17 cellular contexts compared by ENCODE assay signal in genomic region chr3:130906374-130906995, GRCh38. TPM values are rescaled to one million over a fixed set of nuclear protein-coding genes. Genes with fewer than 3 reads are reported as not detected.
DNase-seq lines count a peak whose midpoint lies in the region; ATAC-seq and TF ChIP-seq lines count a peak whose summit lies in the region.
"Had no signal": no experiment of that assay in that cellular context is flagged by ENCODE, and none has a peak within 500 bp of the region (broad histone marks: within the 10 kb centered on the region; RNA-seq: fewer than 3 reads in every experiment).

No MANE protein-coding gene starts in this region.

- no TSS peak for BruUV-seq in IMR-90 (replicated peaks; lab: Mats Ljungman, UMichigan)

- peaks cover 12% of the 10 kb centered on the region for H3K36me3 Mint-ChIP-seq in activated naive CD8-positive, alpha-beta T cell
- H3K36me3 Mint-ChIP-seq: naive B cell had no signal

- H3K79me1 ChIP-seq in IMR-90 (ENCODE audit: low read depth in 1 of 2, low read length in 2 of 2): peaks cover 1 to 46% of the 10 kb centered on the region in 2 experiments; a peak in 3 of 4 replicates

- no peak for TF ChIP-seq CTCF in IMR-90 (conservative IDR thresholded peaks at IDR 0.05; ENCODE audit: low read depth, low read length)
- no peak for TF ChIP-seq CTCF in esophagus muscularis mucosa (IDR thresholded peaks at IDR 0.05)
- no peak for TF ChIP-seq CTCF in GM10266 (IDR thresholded peaks at IDR 0.05; ENCODE audit: control insufficient read depth, insufficient read depth, low read depth, missing control alignments)
- no peak for TF ChIP-seq CTCF in esophagus squamous epithelium (IDR thresholded peaks at IDR 0.05)

- no peak overlapping the region for H3K23ac ChIP-seq in IMR-90 (ENCODE audit: low read depth, low read length)

- H2BK20ac ChIP-seq in IMR-90 (ENCODE audit: low read depth, low read length): no peak overlapping the region

- ATAC-seq in IMR-90 (ENCODE audit: low read depth): no peak

- CTCF ChIA-PET in IMR-90 (lab: Yijun Ruan, JAX): no interaction called here

- peak overlapping the region; percentile 30 for H3K4me3 Mint-ChIP-seq in activated naive CD8-positive, alpha-beta T cell
- H3K4me3 Mint-ChIP-seq: activated naive CD4-positive, alpha-beta T cell treated with anti-CD3 and anti-CD28 coated beads for 36 hours; CD4-positive, alpha-beta T cell had no signal

- no peak overlapping the region for H3K4me2 ChIP-seq in IMR-90 (ENCODE audit: low read depth, low read length)

- TF ChIP-seq POLR2A in IMR-90 (IDR thresholded peaks at IDR 0.05; ENCODE audit: low read depth, low read length) (no peak), esophagus muscularis mucosa (IDR thresholded peaks at IDR 0.05; ENCODE audit: low read depth) (no peak), esophagus squamous epithelium (IDR thresholded peaks at IDR 0.05) (no peak)

- H2BK5ac ChIP-seq in IMR-90 (ENCODE audit: low read depth, low read length, poor library complexity, severe bottlenecking): no peak overlapping the region

- H2AK5ac ChIP-seq in IMR-90 (ENCODE audit: low read depth, low read length): no peak overlapping the region

- peak; percentile 71 for DNase-seq in EH (ENCODE audit: low read depth)
- DNase-seq in IMR-90: peak; percentile 48
- DNase-seq in glomerular visceral epithelial cell (ENCODE audit: extremely low spot score): peak; percentile 25
- no peak for DNase-seq in esophagus muscularis mucosa (ENCODE audit: extremely low spot score)
- DNase-seq in GM10266 (ENCODE audit: extremely low spot score): no peak
- DNase-seq in NCI-H524 (lab: John Stamatoyannopoulos, UW): no peak
- DNase-seq in esophagus squamous epithelium (lab: John Stamatoyannopoulos, UW): no peak
- DNase-seq: activated CD4-positive, alpha-beta T cell treated with anti-CD3 and anti-CD28 coated beads for 48 hours; activated naive CD4-positive, alpha-beta T cell treated with anti-CD3 and anti-CD28 coated beads for 36 hours; CD4-positive, alpha-beta T cell; cortex of kidney; foreskin melanocyte; GDM1; kidney; naive B cell; NCI-H1930 had no signal

- H3K9me3 Mint-ChIP-seq in activated naive CD8-positive, alpha-beta T cell (ENCODE audit: low read depth): no peaks in the 10 kb centered on the region
- H3K9me3 Mint-ChIP-seq: CD4-positive, alpha-beta T cell had no signal

- no CpG with 5 or more reads among the region's 3 CpGs for WGBS in IMR-90 (ENCODE audit: extremely low coverage in 2 of 2, insufficient read length in 1 of 2), 2 experiments
- 95% methylated on average over 3 of the region's 3 CpGs for WGBS in esophagus muscularis mucosa
- 88 to 96% methylated on average over 3 of the region's 3 CpGs for WGBS in esophagus squamous epithelium, 2 donors

- peak overlapping the region; percentile 81 for H3K27ac Mint-ChIP-seq in activated naive CD8-positive, alpha-beta T cell
- H3K27ac Mint-ChIP-seq: activated naive CD4-positive, alpha-beta T cell treated with anti-CD3 and anti-CD28 coated beads for 36 hours; CD4-positive, alpha-beta T cell had no signal

- TF ChIP-seq EP300 in esophagus muscularis mucosa (IDR thresholded peaks at IDR 0.05): no peak

- no peak overlapping the region for H2BK15ac ChIP-seq in IMR-90 (ENCODE audit: low read depth, low read length)

- H3K9me3 ChIP-seq in IMR-90 (ENCODE audit: control insufficient read depth, insufficient read depth, low read length) (no peaks in the 10 kb centered on the region), esophagus muscularis mucosa (no peaks in the 10 kb centered on the region), esophagus squamous epithelium (no peaks in the 10 kb centered on the region)

- no peak overlapping the region for H2AK9ac ChIP-seq in IMR-90 (replicated peaks; ENCODE audit: low read depth, low read length, poor library complexity)

- no peak overlapping the region for H4K8ac ChIP-seq in IMR-90 (ENCODE audit: low read depth in 2 of 2, low read length in 2 of 2)

- peaks cover 5% of the 10 kb centered on the region; the same call in 1 of the 2 replicates for H3K9me1 ChIP-seq in IMR-90 (ENCODE audit: insufficient read depth, low read length)

- POLR2A ChIA-PET in IMR-90 (lab: Charles Lee; ENCODE audit: unreplicated experiment): no interaction called here

- H3K4me1 Mint-ChIP-seq in activated naive CD8-positive, alpha-beta T cell (ENCODE audit: low read depth): peaks cover 63% of the 10 kb centered on the region

- no peak overlapping the region for H2BK120ac ChIP-seq in IMR-90 (ENCODE audit: low read depth, low read length)

- no peak overlapping the region for H3K18ac ChIP-seq in IMR-90 (ENCODE audit: low read depth, low read length)

- H3K36me3 ChIP-seq in IMR-90 (ENCODE audit: control insufficient read depth, insufficient read depth, low read length) (no peaks in the 10 kb centered on the region), esophagus muscularis mucosa (no peaks in the 10 kb centered on the region), esophagus squamous epithelium (no peaks in the 10 kb centered on the region)

- peaks cover 2% of the 10 kb centered on the region for H3K4me1 ChIP-seq in IMR-90 (ENCODE audit: control insufficient read depth, insufficient read depth, low read length)
- H3K4me1 ChIP-seq in esophagus muscularis mucosa: peaks cover 18 to 34% (median 21%) of the 10 kb centered on the region in 4 donors
- peaks cover 0 to 15% (median 0%) of the 10 kb centered on the region in 3 donors for H3K4me1 ChIP-seq in esophagus squamous epithelium

- dilution Hi-C loops in IMR-90 (cut with HindIII; ENCODE audit: low sequenced_read_pairs, unreplicated experiment): no loop called here

- H4K5ac ChIP-seq in IMR-90 (ENCODE audit: low read depth, low read length): no peak overlapping the region

- H3K27me3 ChIP-seq in IMR-90 (ENCODE audit: control insufficient read depth, insufficient read depth, low read length) (no peaks in the 10 kb centered on the region), esophagus muscularis mucosa (no peaks in the 10 kb centered on the region), esophagus squamous epithelium (no peaks in the 10 kb centered on the region)

- no peak for TF ChIP-seq RAD21 in IMR-90 (IDR thresholded peaks at IDR 0.05; ENCODE audit: low read length)

- H3K56ac ChIP-seq in IMR-90 (ENCODE audit: extremely low read depth, insufficient read depth, low read length): no peak overlapping the region

- H3K4ac ChIP-seq in IMR-90 (ENCODE audit: low read depth, low read length): no peak overlapping the region

- intact Hi-C loops in IMR-90 (cut with micrococcal nuclease): no loop called here
- intact Hi-C loops in esophagus muscularis mucosa (cut with DNase I): no loop called here
- intact Hi-C loops in esophagus squamous epithelium (cut with DNase I): no loop called here

- in situ Hi-C loops in IMR-90 (cut with MboI; ENCODE audit: low sequenced_read_pairs): no loop called here

- no peak overlapping the region for H4K91ac ChIP-seq in IMR-90 (ENCODE audit: insufficient read depth, low read depth, low read length)

- peaks cover 15% of the 10 kb centered on the region for H4K20me1 ChIP-seq in IMR-90 (ENCODE audit: insufficient read depth, low read length)

- H3K14ac ChIP-seq in IMR-90 (replicated peaks; ENCODE audit: low read depth, low read length): no peak overlapping the region

- H3K4me3 ChIP-seq in IMR-90 (ENCODE audit: insufficient read depth, low read depth, low read length) (no peak overlapping the region), esophagus muscularis mucosa (no peak overlapping the region), esophagus squamous epithelium (no peak overlapping the region)

- no peak overlapping the region for H3K9ac ChIP-seq in IMR-90 (ENCODE audit: low read depth, low read length)

- H2AFZ ChIP-seq in IMR-90 (replicated peaks; ENCODE audit: low read length, poor library complexity): no peak overlapping the region

- H3K27ac ChIP-seq in IMR-90 (ENCODE audit: insufficient read depth, low read length): no peak overlapping the region
- H3K27ac ChIP-seq in esophagus muscularis mucosa (replicated peaks in 1 of 4): no peak overlapping the region
- H3K27ac ChIP-seq in esophagus squamous epithelium: no peak overlapping the region

- H3K27me3 Mint-ChIP-seq in activated naive CD8-positive, alpha-beta T cell: no peaks in the 10 kb centered on the region
- H3K27me3 Mint-ChIP-seq: CD4-positive, alpha-beta T cell; naive B cell had no signal

TF ChIP-seq in IMR-90, 13 proteins besides CTCF, POLR2A, EP300 and RAD21:
- TF ChIP-seq NFE2L2 (IDR thresholded peaks at IDR 0.05; ENCODE audit: low read depth, low read length) (no peak), USF2 (IDR thresholded peaks at IDR 0.05; ENCODE audit: low read depth, low read length) (no peak), ELK1 (IDR thresholded peaks at IDR 0.05; ENCODE audit: borderline replicate concordance, low read depth, low read length) (no peak), CHD1 (IDR thresholded peaks at IDR 0.05; ENCODE audit: low read depth, low read length) (no peak), MAFK (IDR thresholded peaks at IDR 0.05; ENCODE audit: low read depth, low read length) (no peak), CEBPB (IDR thresholded peaks at IDR 0.05; ENCODE audit: low read depth, low read length) (no peak)
TF ChIP-seq in IMR-90: peak in this region for 0.

RNA-seq across cellular contexts. Expression of gene ATP2C1, which starts 12.6 kb away (rescaled TPM):
- total RNA-seq in IMR-90 (2012; rRNA removed) (41.4 and 78.9 TPM in 2 replicates), esophagus muscularis mucosa (10 to 100 TPM; 32.1 to 52.3 (median 35.0) TPM), esophagus squamous epithelium (10 to 100 TPM; 27.6 to 44.2 (median 37.7) TPM)
- polyA plus RNA-seq in IMR-90 (2012; rRNA removed): 33.3 and 50.2 TPM in 2 replicates
- 7.9 and 11.3 TPM in 2 replicates for polyA plus RNA-seq in IMR-90 (2012; cell fraction: cytosol; rRNA removed)
- 6.4 and 66.6 TPM in 2 replicates for polyA plus RNA-seq in IMR-90 (2012; cell fraction: nucleus; rRNA removed; ENCODE audit: low replicate concordance)

Comparison
In these comparisons a context has a peak if more than half of its experiments do, and no peak if none do; other contexts are left out.
1. DNase-seq: peak in EH (single experiment), IMR-90 (single experiment) and glomerular visceral epithelial cell (single experiment); none in esophagus muscularis mucosa (single experiment), GM10266 (single experiment), NCI-H524 (0 of 2) and esophagus squamous epithelium (single experiment).